Comparison of ENCODE assay signal across 8 cellular contexts in genomic region chr21:33541105-33541711, GRCh38. TPM values are rescaled to one million over a fixed set of nuclear protein-coding genes. Genes with fewer than 3 reads are reported as not detected.
A peak's percentile ranks its signal among the peaks of the same experiment; 100 is the strongest.
DNase-seq lines count a peak whose midpoint lies in the region; TF ChIP-seq lines count a peak whose summit lies in the region.

No MANE protein-coding gene starts in this region.

- H3K36me3 ChIP-seq in BLaER1 treated with 17β-estradiol and CSF1 and Interleukin-3, amounts not matched to agents 10 nM and 100 nM, result peaks cover 34 to 51% (median 36%) of the 10 kb centered on the region in 11 experiments

- DNase-seq in HFF-Myc (ENCODE audit: extremely low read depth, low read depth), result no peak
- peak; percentile 44 for DNase-seq in activated CD4-positive, alpha-beta memory T cell treated with anti-CD3 and anti-CD28 coated beads for 36 hours
- DNase-seq in foreskin fibroblast, result peak; percentile 3 to 35
- peak; percentile 26 for DNase-seq in retina
- DNase-seq in NCI-H1105 treated with DMSO at 0.1 percent for 48 hours (lab: John Stamatoyannopoulos, UW), result no peak
- DNase-seq in epidermal melanocyte (ENCODE audit: insufficient read length, low spot score), result no peak
- no peak for DNase-seq in dedifferentiated amniotic fluid mesenchymal stem cell (ENCODE audit: extremely low spot score)

- peak overlapping the region; percentile 100 for H3K27ac Mint-ChIP-seq in activated CD4-positive, alpha-beta memory T cell treated with anti-CD3 and anti-CD28 coated beads for 36 hours

- CTCF ChIA-PET in activated CD4-positive, alpha-beta memory T cell treated with anti-CD3 and anti-CD28 coated beads for 36 hours (lab: Charles Lee), result interaction anchor here (1.1 to 3.1 kb wide), 3 partner anchors 47 to 65 kb away, joined by 3 to 15 read pairs (median 3); partner anchors contain the start of genes DONSON and TMEM50B

- H3K4me2 ChIP-seq in BLaER1 treated with 17β-estradiol and CSF1 and Interleukin-3, amounts not matched to agents 10 nM and 100 nM, result peak overlapping the region; percentile 85 to 95 (median 92)

- H3K27me3 Mint-ChIP-seq in activated CD4-positive, alpha-beta memory T cell treated with anti-CD3 and anti-CD28 coated beads for 36 hours, result no peaks in the 10 kb centered on the region

- H3K9me3 ChIP-seq in BLaER1 treated with 17β-estradiol and CSF1 and Interleukin-3, amounts not matched to agents 10 nM and 100 nM (replicated peaks in 1 of 11), result no peaks in the 10 kb centered on the region

- no peaks in the 10 kb centered on the region for H3K9me3 Mint-ChIP-seq in activated CD4-positive, alpha-beta memory T cell treated with anti-CD3 and anti-CD28 coated beads for 36 hours

- peak overlapping the region; percentile 98 to 100 (median 99) for H3K27ac ChIP-seq in BLaER1 treated with 17β-estradiol and CSF1 and Interleukin-3, amounts not matched to agents 10 nM and 100 nM

- peaks cover 29 to 32% (median 30%) of the 10 kb centered on the region in 11 experiments for H4K20me1 ChIP-seq in BLaER1 treated with 17β-estradiol and CSF1 and Interleukin-3, amounts not matched to agents 10 nM and 100 nM

- TF ChIP-seq CTCF in HFF-Myc (IDR thresholded peaks at IDR 0.05; ENCODE audit: low read depth, low read length, missing control alignments) (no peak), foreskin fibroblast (IDR thresholded peaks at IDR 0.05; ENCODE audit: low read depth, low read length) (no peak)

- POLR2A ChIA-PET in activated CD4-positive, alpha-beta memory T cell treated with anti-CD3 and anti-CD28 coated beads for 36 hours (lab: Charles Lee), result interaction anchor here (1.5 to 2.0 kb wide), 3 partner anchors 24 to 61 kb away, joined by 3 to 7 read pairs (median 5); partner anchors contain the start of genes DNAJC28 and TMEM50B

- peak overlapping the region; percentile 73 to 90 (median 82) for H3K4me3 ChIP-seq in BLaER1 treated with 17β-estradiol and CSF1 and Interleukin-3, amounts not matched to agents 10 nM and 100 nM
- H3K4me3 ChIP-seq in HFF-Myc (replicated peaks; ENCODE audit: low read depth, low read length), result peak overlapping the region; percentile 56
- peak overlapping the region; percentile 66 to 86 for H3K4me3 ChIP-seq in foreskin fibroblast (ENCODE audit: low read depth in 1 of 2, low read length in 2 of 2)

- H3K4me3 Mint-ChIP-seq in activated CD4-positive, alpha-beta memory T cell treated with anti-CD3 and anti-CD28 coated beads for 36 hours, result peak overlapping the region; percentile 96

- peaks cover 55% of the 10 kb centered on the region for H3K36me3 Mint-ChIP-seq in activated CD4-positive, alpha-beta memory T cell treated with anti-CD3 and anti-CD28 coated beads for 36 hours

- intact Hi-C loops in activated CD4-positive, alpha-beta memory T cell treated with anti-CD3 and anti-CD28 coated beads for 36 hours (cut with micrococcal nuclease), result loop anchor here (5.0 to 10.0 kb wide), 4 partner anchors 66 to 1074 kb away; partner anchors contain the start of genes ATP5PO, IL10RB and RCAN1

- peak overlapping the region; percentile 95 to 100 (median 98) for H3K9ac ChIP-seq in BLaER1 treated with 17β-estradiol and CSF1 and Interleukin-3, amounts not matched to agents 10 nM and 100 nM

- no peaks in the 10 kb centered on the region for H3K27me3 ChIP-seq in BLaER1 treated with 17β-estradiol and CSF1 and Interleukin-3, amounts not matched to agents 10 nM and 100 nM

- peaks cover 20 to 39% (median 33%) of the 10 kb centered on the region in 10 experiments for H3K4me1 ChIP-seq in BLaER1 treated with 17β-estradiol and CSF1 and Interleukin-3, amounts not matched to agents 10 nM and 100 nM

- H3K4me1 Mint-ChIP-seq in activated CD4-positive, alpha-beta memory T cell treated with anti-CD3 and anti-CD28 coated beads for 36 hours (ENCODE audit: low read depth), result peaks cover 24% of the 10 kb centered on the region

RNA-seq across cellular contexts. Expression of gene GART, which starts 0.7 kb away (rescaled TPM):
- total RNA-seq in activated CD4-positive, alpha-beta memory T cell treated with anti-CD3 and anti-CD28 coated beads for 36 hours, result 100 to 1,000 TPM; 210 to 214 TPM

RNA-seq across cellular contexts. Expression of gene SON, which starts 1.6 kb away (rescaled TPM):
- 100 to 1,000 TPM; 270 to 279 TPM for total RNA-seq in activated CD4-positive, alpha-beta memory T cell treated with anti-CD3 and anti-CD28 coated beads for 36 hours

RNA-seq across cellular contexts. Expression of gene DONSON, which starts 47.3 kb away (rescaled TPM):
- 10 to 100 TPM; 38.2 to 39.0 TPM for total RNA-seq in activated CD4-positive, alpha-beta memory T cell treated with anti-CD3 and anti-CD28 coated beads for 36 hours

RNA-seq across cellular contexts. Expression of gene DNAJC28, which starts 49.7 kb away (rescaled TPM):
- total RNA-seq in activated CD4-positive, alpha-beta memory T cell treated with anti-CD3 and anti-CD28 coated beads for 36 hours, result under 1 TPM; 0.67 to 0.75 TPM

Comparison
In these comparisons a context has a peak if more than half of its experiments do, and no peak if none do; other contexts are left out.
1. DNase-seq: peak in activated CD4-positive, alpha-beta memory T cell treated with anti-CD3 and anti-CD28 coated beads for 36 hours (single experiment), foreskin fibroblast (2 of 2) and retina (single experiment); none in HFF-Myc (single experiment), NCI-H1105 treated with DMSO at 0.1 percent for 48 hours (single experiment), epidermal melanocyte (single experiment) and dedifferentiated amniotic fluid mesenchymal stem cell (single experiment).
2. Peak in every context shown above with its lines, with median percentiles within 50 percentile points of each other: H3K4me3 ChIP-seq.